Comparison of ENCODE assay signal across 11 cellular contexts in the genomic region with DNA sequence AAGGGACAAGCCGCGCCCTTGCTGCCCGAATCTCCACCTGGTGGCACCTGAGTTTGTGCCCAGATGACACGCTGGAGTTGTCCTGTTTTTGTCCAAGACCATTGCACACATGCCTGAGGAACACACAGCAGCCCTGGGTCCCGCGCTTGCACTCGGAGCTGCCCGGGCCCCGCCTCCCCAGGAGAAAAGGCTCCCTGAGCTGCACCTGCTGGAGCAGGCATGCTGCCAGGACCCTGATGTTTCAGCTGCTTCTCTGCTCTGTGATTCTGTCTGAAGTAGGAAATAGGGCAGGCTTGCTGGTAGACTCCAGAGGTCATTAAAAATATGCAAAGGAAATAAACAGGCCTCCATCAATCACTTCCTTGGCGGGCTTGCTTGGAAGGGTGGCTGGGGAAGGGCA.
DNase-seq lines count a peak whose midpoint lies in the region; ATAC-seq and TF ChIP-seq lines count a peak whose summit lies in the region.
"Had no signal": no experiment of that assay in that cellular context is flagged by ENCODE, and none has a peak within 500 bp of the region (broad histone marks: within the 10 kb centered on the region; RNA-seq: fewer than 3 reads in every experiment).

No MANE protein-coding gene starts in this region.

- H3K4me3 ChIP-seq in SJCRH30 (no peak overlapping the region), breast epithelium (no peak overlapping the region)

- H3K36me3 ChIP-seq in SJCRH30 (no peaks in the 10 kb centered on the region), breast epithelium (no peaks in the 10 kb centered on the region)

- no peak for ATAC-seq in GM19324 (IDR thresholded peaks at IDR 0.05; ENCODE audit: low FRiP score, unreplicated experiment)
- ATAC-seq in GM21526 (IDR thresholded peaks at IDR 0.05; ENCODE audit: low FRiP score, unreplicated experiment): no peak

- no peak for TF ChIP-seq CTCF in breast epithelium (IDR thresholded peaks at IDR 0.05)

- H3K4me1 ChIP-seq in SJCRH30 (no peaks in the 10 kb centered on the region), breast epithelium (no peaks in the 10 kb centered on the region)

- TF ChIP-seq POLR2A in breast epithelium (IDR thresholded peaks at IDR 0.05): no peak

- DNase-seq in COLO668 (lab: John Stamatoyannopoulos, UW; ENCODE audit: unreplicated experiment): peak; percentile 91
- DNase-seq in NCI-H1930 (lab: John Stamatoyannopoulos, UW): peak; percentile 54 to 74
- DNase-seq in SJCRH30: peak; percentile 54 to 67
- peak; percentile 3 for DNase-seq in midbrain (lab: John Stamatoyannopoulos, UW)
- no peak for DNase-seq in T-helper 2 cell
- no peak for DNase-seq in breast epithelium (ENCODE audit: low spot score in 2 of 2)
- DNase-seq: activated B cell treated with CpG ODN at 0.5 μM for 24 hours, cortex of kidney, mesendoderm had no signal

- intact Hi-C loops in breast epithelium (cut with DNase I; ENCODE audit: low total_unique reads): no loop called here

- H3K27me3 ChIP-seq in SJCRH30 (peaks cover 32% of the 10 kb centered on the region), breast epithelium (no peaks in the 10 kb centered on the region)

- H3K9me3 ChIP-seq in SJCRH30 (replicated peaks) (no peaks in the 10 kb centered on the region), breast epithelium (no peaks in the 10 kb centered on the region)

- H3K27ac ChIP-seq in SJCRH30: no peak overlapping the region
- no peak overlapping the region for H3K27ac ChIP-seq in breast epithelium

Comparison
In these comparisons a context has a peak if more than half of its experiments do, and no peak if none do; other contexts are left out.
1. DNase-seq: peak in COLO668 (single experiment), NCI-H1930 (2 of 2), SJCRH30 (2 of 2) and midbrain (single experiment); none in T-helper 2 cell (0 of 5) and breast epithelium (0 of 2).